ENCODE assay signal across 8 cellular contexts in genomic region chr3:170356596-170357175, GRCh38. TPM values are rescaled to one million over a fixed set of nuclear protein-coding genes. Genes with fewer than 3 reads are reported as not detected.
DNase-seq lines count a peak whose midpoint lies in the region; ATAC-seq and TF ChIP-seq lines count a peak whose summit lies in the region.

No MANE protein-coding gene starts in this region.

- CTCF ChIA-PET in AG04450 (lab: Charles Lee) = interaction anchor here (0.6 to 2.3 kb wide), 4 partner anchors 16 to 667 kb away, joined by 3 to 11 read pairs (median 4); no protein-coding TSS in a partner anchor
- CTCF ChIA-PET in activated CD4-positive, alpha-beta memory T cell treated with anti-CD3 and anti-CD28 coated beads for 36 hours (lab: Charles Lee) = interaction anchor here (0.6 to 1.3 kb wide), 2 partner anchors 57 to 501 kb away, joined by 5 read pairs; no protein-coding TSS in a partner anchor

- H3K9me3 Mint-ChIP-seq in activated CD4-positive, alpha-beta memory T cell treated with anti-CD3 and anti-CD28 coated beads for 36 hours = no peaks in the 10 kb centered on the region
- no peaks in the 10 kb centered on the region for H3K9me3 Mint-ChIP-seq in endothelial cell (ENCODE audit: unreplicated experiment)

- intact Hi-C loops in activated CD4-positive, alpha-beta memory T cell treated with anti-CD3 and anti-CD28 coated beads for 36 hours (cut with micrococcal nuclease) = loop anchor here (1.0 to 5.0 kb wide), 7 partner anchors 44 to 544 kb away; partner anchors contain the start of genes LRRC34, LRRIQ4, PHC3 and PRKCI

- H3K4me1 Mint-ChIP-seq in activated CD4-positive, alpha-beta memory T cell treated with anti-CD3 and anti-CD28 coated beads for 36 hours (ENCODE audit: low read depth) = peaks cover 39% of the 10 kb centered on the region
- H3K4me1 Mint-ChIP-seq in endothelial cell (ENCODE audit: unreplicated experiment) = peaks cover 52% of the 10 kb centered on the region

- no peaks in the 10 kb centered on the region for H3K27me3 Mint-ChIP-seq in activated CD4-positive, alpha-beta memory T cell treated with anti-CD3 and anti-CD28 coated beads for 36 hours
- peaks cover 14% of the 10 kb centered on the region for H3K27me3 Mint-ChIP-seq in endothelial cell (ENCODE audit: unreplicated experiment)

- ATAC-seq in GM18519 (IDR thresholded peaks at IDR 0.05; ENCODE audit: low FRiP score, unreplicated experiment) (peak; percentile 37), HG03025 (IDR thresholded peaks at IDR 0.05; ENCODE audit: low FRiP score, unreplicated experiment) (peak; percentile 47)

- H3K27ac ChIP-seq in AG04450 (ENCODE audit: low read depth, low read length) = peak overlapping the region; percentile 84

- peak overlapping the region; percentile 68 for H3K4me3 Mint-ChIP-seq in activated CD4-positive, alpha-beta memory T cell treated with anti-CD3 and anti-CD28 coated beads for 36 hours
- H3K4me3 Mint-ChIP-seq in endothelial cell (ENCODE audit: unreplicated experiment) = peak overlapping the region; percentile 93

- POLR2A ChIA-PET in AG04450 (lab: Yijun Ruan, JAX) = interaction anchor here (0.6 to 2.0 kb wide), 7 partner anchors 13 to 389 kb away, joined by 3 to 6 read pairs (median 3); partner anchors contain the start of gene PHC3
- POLR2A ChIA-PET in activated CD4-positive, alpha-beta memory T cell treated with anti-CD3 and anti-CD28 coated beads for 36 hours (lab: Charles Lee) = interaction anchor here (1.1 to 3.2 kb wide), 7 partner anchors 28 to 513 kb away, joined by 3 to 15 read pairs (median 5); partner anchors contain the start of genes PHC3, PRKCI and RPL22L1

- H3K27me3 ChIP-seq in AG04450 (ENCODE audit: control insufficient read depth, insufficient read depth, low read length) = no peaks in the 10 kb centered on the region

- H3K27ac Mint-ChIP-seq in activated CD4-positive, alpha-beta memory T cell treated with anti-CD3 and anti-CD28 coated beads for 36 hours = peak overlapping the region; percentile 67
- peak overlapping the region; percentile 98 for H3K27ac Mint-ChIP-seq in endothelial cell (ENCODE audit: unreplicated experiment)

- TF ChIP-seq CTCF in AG04450 (IDR thresholded peaks at IDR 0.05; ENCODE audit: low read depth, low read length) (no peak), endothelial cell (IDR thresholded peaks at IDR 0.05; ENCODE audit: unreplicated experiment) (no peak)

- H3K4me3 ChIP-seq in AG04450 (ENCODE audit: low read depth, low read length) = peak overlapping the region; percentile 56

- DNase-seq in AG04450 (ENCODE audit: low read depth, low spot score) (no peak), NCI-H510A (lab: John Stamatoyannopoulos, UW) (peak; percentile 92), endothelial cell (ENCODE audit: low spot score) (peak; percentile 89), mucosa of gallbladder (ENCODE audit: low spot score) (peak; percentile 66)
- peak; percentile 69 for DNase-seq in activated CD4-positive, alpha-beta memory T cell treated with anti-CD3 and anti-CD28 coated beads for 36 hours
- peak; percentile 65 for DNase-seq in stimulated activated CD8-positive, alpha-beta memory T cell treated with anti-CD3 and anti-CD28 coated beads, Interleukin-4, amount 100 ng/mL, for 48 hours

- peaks cover 16% of the 10 kb centered on the region for H3K36me3 Mint-ChIP-seq in activated CD4-positive, alpha-beta memory T cell treated with anti-CD3 and anti-CD28 coated beads for 36 hours
- H3K36me3 Mint-ChIP-seq in endothelial cell (ENCODE audit: low read depth, unreplicated experiment) = peaks cover 23% of the 10 kb centered on the region

- H3K9me3 ChIP-seq in AG04450 (ENCODE audit: control insufficient read depth, insufficient read depth, low read length) = no peaks in the 10 kb centered on the region; the same call in 1 of the 2 replicates

RNA-seq across cellular contexts. Expression of gene SKIL, which starts 0.8 kb away (rescaled TPM):
- 14.7 and 18.3 TPM in 2 replicates for polyA plus RNA-seq in AG04450 (2011; rRNA removed)
- polyA minus RNA-seq in AG04450 (2011; rRNA and poly(A)+ RNA removed) = 38.1 and 61.7 TPM in 2 replicates
- total RNA-seq in activated CD4-positive, alpha-beta memory T cell treated with anti-CD3 and anti-CD28 coated beads for 36 hours = 10 to 100 TPM; 20.9 to 22.7 TPM
- total RNA-seq in endothelial cell (ENCODE audit: unreplicated experiment) (89.0 TPM), mucosa of gallbladder (39.2 TPM)
